ENCODE assay signal across 14 cellular contexts in genomic region chr18:24268784-24269550, GRCh38.
DNase-seq lines count a peak whose midpoint lies in the region; ATAC-seq and TF ChIP-seq lines count a peak whose summit lies in the region.
"Had no signal": no experiment of that assay in that cellular context is flagged by ENCODE, and none has a peak within 500 bp of the region (broad histone marks: within the 10 kb centered on the region; RNA-seq: fewer than 3 reads in every experiment).

No MANE protein-coding gene starts in this region.

- peaks cover 9% of the 10 kb centered on the region for H3K36me3 Mint-ChIP-seq in GM23338 (ENCODE audit: low read depth)
- H3K36me3 Mint-ChIP-seq: stimulated activated effector memory CD8-positive, alpha-beta T cell treated with anti-CD3 and anti-CD28 coated beads, Interleukin-12 subunit alpha, Interleukin-12 subunit beta, amount 100 ng/mL, for 72 hours had no signal

- peaks cover 2% of the 10 kb centered on the region for H3K27me3 Mint-ChIP-seq in GM23338 (ENCODE audit: insufficient read depth, low read depth, poor library complexity)

- H3K36me3 ChIP-seq in GM23338 (ENCODE audit: insufficient read depth) (no peaks in the 10 kb centered on the region), Panc1 (ENCODE audit: control insufficient read depth, insufficient read depth, low read length) (no peaks in the 10 kb centered on the region), fibroblast of lung (ENCODE audit: control insufficient read depth, insufficient read depth, low read length) (no peaks in the 10 kb centered on the region), gastrocnemius medialis (no peaks in the 10 kb centered on the region)

- H3K4me3 Mint-ChIP-seq in GM23338 = no peak overlapping the region; the same call in 2 of the 3 replicates
- H3K4me3 Mint-ChIP-seq: CD8-positive, alpha-beta T cell; stimulated activated effector memory CD8-positive, alpha-beta T cell treated with anti-CD3 and anti-CD28 coated beads, Interleukin-12 subunit alpha, Interleukin-12 subunit beta, amount 100 ng/mL, for 72 hours had no signal

- no peak overlapping the region for H3K9ac ChIP-seq in fibroblast of lung (ENCODE audit: insufficient read depth, low read length)

- intact Hi-C loops in Panc1 (cut with micrococcal nuclease; ENCODE audit: unreplicated experiment) (no loop called here), gastrocnemius medialis (cut with DNase I; ENCODE audit: low total_unique reads) (no loop called here)

- no peaks in the 10 kb centered on the region for H3F3A ChIP-seq in GM23338 (replicated peaks; ENCODE audit: low read depth)

- ATAC-seq in GM23338 = no peak
- no peak for ATAC-seq in Panc1
- no peak for ATAC-seq in gastrocnemius medialis
- ATAC-seq in HG03378 (IDR thresholded peaks at IDR 0.05; ENCODE audit: unreplicated experiment) = no peak
- ATAC-seq: CD8-positive, alpha-beta T cell; stimulated activated effector memory CD8-positive, alpha-beta T cell treated with anti-CD3 and anti-CD28 coated beads, Interleukin-12 subunit alpha, Interleukin-12 subunit beta, amount 100 ng/mL, for 72 hours had no signal

- H3K4me2 ChIP-seq in GM23338 = 0 out of 2 replicates have a peak overlapping the region, but pooled peaks have one; percentile 3
- peak overlapping the region; percentile 93 for H3K4me2 ChIP-seq in fibroblast of lung (ENCODE audit: extremely low read depth, insufficient read depth, low read length)

- POLR2A ChIA-PET in Panc1 (lab: Charles Lee) = no interaction called here

- H3K27me3 ChIP-seq in GM23338 (ENCODE audit: insufficient read depth) (no peaks in the 10 kb centered on the region), Panc1 (ENCODE audit: control insufficient read depth, insufficient read depth, low read length) (no peaks in the 10 kb centered on the region), fibroblast of lung (ENCODE audit: control insufficient read depth, insufficient read depth, low read length) (no peaks in the 10 kb centered on the region), gastrocnemius medialis (no peaks in the 10 kb centered on the region)

- no peaks in the 10 kb centered on the region; the same call in 1 of the 2 replicates for H4K20me1 ChIP-seq in GM23338 (replicated peaks; ENCODE audit: insufficient read depth)
- no peaks in the 10 kb centered on the region for H4K20me1 ChIP-seq in fibroblast of lung (ENCODE audit: control insufficient read depth, extremely low read depth, insufficient read depth, low read length)

- H3K4me3 ChIP-seq in GM23338 = no peak overlapping the region
- H3K4me3 ChIP-seq in Panc1 (ENCODE audit: low read depth in 2 of 2, low read length in 2 of 2) = no peak overlapping the region
- H3K4me3 ChIP-seq in fibroblast of lung (replicated peaks in 1 of 4; ENCODE audit: control extremely low read depth in 1 of 4, insufficient read depth in 1 of 4, low read depth in 3 of 4, low read length in 4 of 4) = no peak overlapping the region
- peak overlapping the region in 3 of 4 donors; percentile 6 to 94 (median 83) for H3K4me3 ChIP-seq in gastrocnemius medialis

- no peaks in the 10 kb centered on the region for H3K9me2 ChIP-seq in GM23338 (ENCODE audit: insufficient read depth)

- no peak overlapping the region for H3K27ac Mint-ChIP-seq in GM23338
- H3K27ac Mint-ChIP-seq: CD8-positive, alpha-beta T cell; stimulated activated effector memory CD8-positive, alpha-beta T cell treated with anti-CD3 and anti-CD28 coated beads, Interleukin-12 subunit alpha, Interleukin-12 subunit beta, amount 100 ng/mL, for 72 hours had no signal

- no peaks in the 10 kb centered on the region for H3K9me3 Mint-ChIP-seq in GM23338

- no peak overlapping the region for H2AFZ ChIP-seq in GM23338
- H2AFZ ChIP-seq in fibroblast of lung (ENCODE audit: low read length) = no peak overlapping the region

- CTCF ChIA-PET in Panc1 (lab: Charles Lee) = no interaction called here

- peaks cover 46% of the 10 kb centered on the region for H3K4me1 Mint-ChIP-seq in GM23338
- H3K4me1 Mint-ChIP-seq: stimulated activated effector memory CD8-positive, alpha-beta T cell treated with anti-CD3 and anti-CD28 coated beads, Interleukin-12 subunit alpha, Interleukin-12 subunit beta, amount 100 ng/mL, for 72 hours had no signal

- H3K79me2 ChIP-seq in GM23338 (replicated peaks; ENCODE audit: insufficient read depth) (peaks cover 66% of the 10 kb centered on the region), fibroblast of lung (ENCODE audit: control insufficient read depth, insufficient read depth, low read length) (peaks cover 11% of the 10 kb centered on the region)

- no peak for TF ChIP-seq CTCF in GM23338 (conservative IDR thresholded peaks at IDR 0.05; ENCODE audit: low read depth in 2 of 2)
- no peak for TF ChIP-seq CTCF in Panc1 (IDR thresholded peaks at IDR 0.05)
- no peak for TF ChIP-seq CTCF in fibroblast of lung (conservative IDR thresholded peaks at IDR 0.05 in 1 of 2, IDR thresholded peaks at IDR 0.05 in 1 of 2; ENCODE audit: low read depth in 1 of 2, low read length in 2 of 2)
- no peak for TF ChIP-seq CTCF in gastrocnemius medialis (IDR thresholded peaks at IDR 0.05 in 4 of 5, conservative IDR thresholded peaks at IDR 0.05 in 1 of 5)

- H3K4me1 ChIP-seq in GM23338 (ENCODE audit: insufficient read depth) = peaks cover 32% of the 10 kb centered on the region
- H3K4me1 ChIP-seq in Panc1 (ENCODE audit: control insufficient read depth, insufficient read depth, low read length) = peaks cover 20% of the 10 kb centered on the region
- peaks cover 3% of the 10 kb centered on the region for H3K4me1 ChIP-seq in fibroblast of lung (ENCODE audit: control insufficient read depth, extremely low read depth, insufficient read depth, low read length)
- peaks cover 29 to 63% of the 10 kb centered on the region in 2 donors for H3K4me1 ChIP-seq in gastrocnemius medialis

- DNase-seq in GM23338 (ENCODE audit: low spot score) (peak; percentile 53), Panc1 (ENCODE audit: low read depth, low spot score) (no peak), fibroblast of lung (ENCODE audit: low read depth in 2 of 2) (no peak), gastrocnemius medialis (no peak), SIG-M5 treated with dmso at 0.1 percent for 504 hours (lab: John Stamatoyannopoulos, UW; ENCODE audit: unreplicated experiment) (no peak), NCI-H2171 treated with DMSO at 0.1 percent for 48 hours (lab: John Stamatoyannopoulos, UW) (no peak)
- DNase-seq in activated CD4-positive, alpha-beta T cell treated with anti-CD3 and anti-CD28 coated beads, Interleukin-2, amount 50 U/mL, for 48 hours = no peak
- DNase-seq: activated CD4-positive, CD25-positive, alpha-beta regulatory T cell treated with anti-CD3 and anti-CD28 coated beads, Interleukin-2, amount 50 U/mL, for 72 hours; activated naive CD4-positive, alpha-beta T cell; CD8-positive, alpha-beta T cell; EL; posterior cingulate gyrus had no signal

- no peak for TF ChIP-seq POLR2A in gastrocnemius medialis (IDR thresholded peaks at IDR 0.05)

- in situ Hi-C loops in Panc1 (cut with HindIII; ENCODE audit: low pct_unique_long_range_greater_than_20kb, low sequenced_read_pairs) (no loop called here), gastrocnemius medialis (cut with MboI; ENCODE audit: low sequenced_read_pairs in 4 of 4) (loop anchor here in 1 of 4 donors (5.0 to 10.0 kb wide), 2 partner anchors 37 to 54 kb away; no protein-coding TSS in a partner anchor)

- peak overlapping the region; percentile 4 for H3K27ac ChIP-seq in GM23338 (ENCODE audit: low read depth)
- peak overlapping the region; percentile 45 for H3K27ac ChIP-seq in Panc1 (ENCODE audit: low read length)
- no peak overlapping the region for H3K27ac ChIP-seq in fibroblast of lung (ENCODE audit: insufficient read depth, low read length)
- peak overlapping the region; percentile 88 to 94 (median 91) for H3K27ac ChIP-seq in gastrocnemius medialis

- BruUV-seq in Panc1 (replicated peaks; lab: Mats Ljungman, UMichigan) = no TSS peak

- no peaks in the 10 kb centered on the region for H3K9me3 ChIP-seq in Panc1 (ENCODE audit: control insufficient read depth, insufficient read depth, low read depth, low read length)
- H3K9me3 ChIP-seq in fibroblast of lung (ENCODE audit: control insufficient read depth, insufficient read depth, low read depth, low read length) = no peaks in the 10 kb centered on the region
- H3K9me3 ChIP-seq in gastrocnemius medialis = no peaks in the 10 kb centered on the region

TF ChIP-seq in GM23338, 12 proteins besides CTCF, POLR2A, EP300 and RAD21 (continues in another document):
- no peak for TF ChIP-seq ETS1 (IDR thresholded peaks at IDR 0.05)
- TF ChIP-seq REST (IDR thresholded peaks at IDR 0.05; ENCODE audit: unreplicated experiment) = no peak
- no peak for TF ChIP-seq POLR2AphosphoS5 (IDR thresholded peaks at IDR 0.05; ENCODE audit: low read depth)

Comparison
In these comparisons a context has a peak if more than half of its experiments do, and no peak if none do; other contexts are left out.
1. H3K4me3 ChIP-seq: peak in gastrocnemius medialis (3 of 4); none in GM23338 (single experiment), Panc1 (0 of 2) and fibroblast of lung (0 of 4).